22 cellular contexts compared by ENCODE assay signal in the genomic region with DNA sequence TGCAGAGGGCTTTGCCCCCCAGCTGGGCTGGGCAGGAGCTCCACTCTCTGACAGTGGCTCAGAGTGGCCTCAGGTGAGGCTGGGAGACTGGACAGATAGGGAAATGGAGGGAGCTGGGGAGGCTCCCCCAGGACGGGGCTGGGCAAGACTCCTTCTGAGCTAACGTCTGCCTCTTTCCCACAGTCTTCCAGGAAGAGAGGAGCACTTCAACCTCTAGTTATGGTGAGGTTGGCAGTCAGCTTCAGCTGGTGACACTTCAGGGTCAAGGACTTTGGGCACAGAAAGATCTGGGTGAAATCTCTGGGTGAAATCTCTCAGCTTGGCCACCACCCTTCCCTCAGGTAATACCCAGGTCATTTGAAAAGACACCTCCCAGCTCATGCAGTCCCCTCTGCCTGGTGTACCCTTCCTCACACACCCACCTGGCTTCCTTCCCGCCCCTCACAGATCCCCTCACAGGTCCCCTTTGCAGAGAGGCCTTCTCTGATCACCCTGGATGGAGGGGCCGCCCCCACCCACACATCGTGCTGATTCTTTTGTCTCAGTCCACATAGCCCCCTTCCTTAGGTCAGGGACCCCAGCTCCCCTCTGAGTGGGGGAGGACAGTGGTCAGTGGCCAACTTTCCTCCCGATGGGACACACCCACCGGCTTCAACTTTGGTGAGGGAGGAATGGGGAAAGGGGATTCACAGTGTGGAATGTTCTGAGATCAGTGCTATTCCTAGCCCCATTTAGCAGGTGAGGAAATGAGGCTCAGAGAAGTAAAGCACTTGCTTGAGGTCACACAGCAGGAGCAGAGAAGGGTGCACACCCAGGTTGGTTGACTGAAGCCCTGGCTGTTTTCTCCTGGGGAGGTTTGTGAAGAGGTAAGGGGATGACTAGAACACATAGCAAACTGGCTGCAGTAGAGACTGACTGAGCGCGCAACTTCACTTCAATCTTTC. TPM values are rescaled to one million over a fixed set of nuclear protein-coding genes. Genes with fewer than 3 reads are reported as not detected.
DNase-seq lines count a peak whose midpoint lies in the region; ATAC-seq and TF ChIP-seq lines count a peak whose summit lies in the region.
"Had no signal": no experiment of that assay in that cellular context is flagged by ENCODE, and none has a peak within 500 bp of the region (broad histone marks: within the 10 kb centered on the region; RNA-seq: fewer than 3 reads in every experiment).

No MANE protein-coding gene starts in this region.

- no peaks in the 10 kb centered on the region for H3K36me3 Mint-ChIP-seq in endodermal cell (ENCODE audit: low read depth)
- H3K36me3 Mint-ChIP-seq: CD4-positive, CD25-positive, alpha-beta regulatory T cell had no signal

- TF ChIP-seq CTCF in left ventricle myocardium inferior (IDR thresholded peaks at IDR 0.05; ENCODE audit: borderline replicate concordance) (no peak), endodermal cell (conservative IDR thresholded peaks at IDR 0.05) (no peak)

- no peak overlapping the region for H3K27ac Mint-ChIP-seq in endodermal cell
- H3K27ac Mint-ChIP-seq: CD4-positive, CD25-positive, alpha-beta regulatory T cell had no signal

- peaks cover 9% of the 10 kb centered on the region for H3K4me1 Mint-ChIP-seq in endodermal cell
- H3K4me1 Mint-ChIP-seq: CD4-positive, CD25-positive, alpha-beta regulatory T cell had no signal

- H3K27me3 ChIP-seq in left ventricle myocardium inferior (ENCODE audit: low read depth) (no peaks in the 10 kb centered on the region), endodermal cell (ENCODE audit: control insufficient read depth, insufficient read depth, low read length, poor library complexity, severe bottlenecking) (no peaks in the 10 kb centered on the region)
- H3K27me3 ChIP-seq: BE2C had no signal

- WGBS in endodermal cell (ENCODE audit: insufficient coverage in 1 of 2, insufficient read length in 1 of 2), 2 experiments = 66 to 80% methylated on average over 4 to 9 of the region's 9 CpGs

- H3K4me3 Mint-ChIP-seq in endodermal cell = no peak overlapping the region
- H3K4me3 Mint-ChIP-seq: CD4-positive, CD25-positive, alpha-beta regulatory T cell had no signal

- intact Hi-C loops in Right ventricle myocardium superior (cut with DNase I) = no loop called here
- intact Hi-C loops in left ventricle myocardium inferior (cut with micrococcal nuclease) = no loop called here
- intact Hi-C loops in posterior vena cava (cut with DNase I) = no loop called here

- ATAC-seq in Right ventricle myocardium superior (ENCODE audit: poor library complexity) (no peak), GM18870 (IDR thresholded peaks at IDR 0.05; ENCODE audit: unreplicated experiment) (no peak)
- ATAC-seq: PC-3, SK-N-SH treated with all-trans-retinoic acid at 6 μM for 48 hours had no signal

- no peaks in the 10 kb centered on the region for H3K4me1 ChIP-seq in left ventricle myocardium inferior
- peaks cover 5% of the 10 kb centered on the region for H3K4me1 ChIP-seq in endodermal cell (ENCODE audit: control insufficient read depth, insufficient read depth, low read length)
- H3K4me1 ChIP-seq: BE2C had no signal

- H3K27me3 Mint-ChIP-seq in endodermal cell (ENCODE audit: insufficient read depth) = peaks cover 7% of the 10 kb centered on the region

- no peaks in the 10 kb centered on the region for H3K9me3 Mint-ChIP-seq in endodermal cell

- no peak overlapping the region for H3K4me3 ChIP-seq in left ventricle myocardium inferior
- no peak overlapping the region for H3K4me3 ChIP-seq in endodermal cell (ENCODE audit: low read length)

- H3K27ac ChIP-seq in left ventricle myocardium inferior (replicated peaks) (no peak overlapping the region), endodermal cell (ENCODE audit: low read depth, low read length) (peak overlapping the region; percentile 42)

- H3K36me3 ChIP-seq in left ventricle myocardium inferior = no peaks in the 10 kb centered on the region
- no peaks in the 10 kb centered on the region for H3K36me3 ChIP-seq in endodermal cell (ENCODE audit: control insufficient read depth, insufficient read depth, low read length)
- H3K36me3 ChIP-seq: BE2C had no signal

- peak; percentile 17 for DNase-seq in Right ventricle myocardium superior
- no peak for DNase-seq in left ventricle myocardium inferior
- DNase-seq in endodermal cell = no peak
- peak; percentile 49 for DNase-seq in posterior vena cava (ENCODE audit: low spot score)
- DNase-seq in NK-92 (lab: John Stamatoyannopoulos, UW; ENCODE audit: unreplicated experiment) = no peak
- DNase-seq in activated CD8-positive, alpha-beta memory T cell treated with anti-CD3 and anti-CD28 coated beads, Interleukin-2, amount 50 U/mL, for 4 hours = no peak
- DNase-seq: BE2C; CD4-positive, CD25-positive, alpha-beta regulatory T cell; EL; GF-D8; Karpas-422; MV-4-11; NCI-H1105 treated with DMSO at 0.1 percent for 48 hours; NCI-H1694; NCI-H2081; NCI-H2171; NCI-H345; PC-3; RPMI8226; SIG-M5 had no signal

- no peaks in the 10 kb centered on the region for H3K9me3 ChIP-seq in left ventricle myocardium inferior (replicated peaks)
- no peaks in the 10 kb centered on the region for H3K9me3 ChIP-seq in endodermal cell (ENCODE audit: control insufficient read depth, low read length)
- H3K9me3 ChIP-seq: BE2C had no signal

- no peak overlapping the region for H3K9ac ChIP-seq in endodermal cell (ENCODE audit: extremely low read depth, low read length, poor library complexity, severe bottlenecking)

RNA-seq across cellular contexts. Expression of gene NEURL1B, which starts 15.8 kb away (rescaled TPM):
- 28.8 TPM for total RNA-seq in Right ventricle myocardium superior
- total RNA-seq in left ventricle myocardium inferior = 24.0 TPM
- total RNA-seq in endodermal cell = 1 to 10 TPM; 4.9 to 6.3 TPM
- 10.1 TPM for polyA plus RNA-seq in endodermal cell (2013, experiment 1 of 2)
- 11.1 TPM for polyA plus RNA-seq in endodermal cell (2013, experiment 2 of 2)
- total RNA-seq in posterior vena cava = 10 to 100 TPM; 32.9 to 38.6 TPM
- polyA plus RNA-seq: CD4-positive, CD25-positive, alpha-beta regulatory T cell had no signal

Comparison
In these comparisons a context has a peak if more than half of its experiments do, and no peak if none do; other contexts are left out.
1. DNase-seq: peak in Right ventricle myocardium superior (single experiment) and posterior vena cava (single experiment); none in left ventricle myocardium inferior (single experiment), endodermal cell (single experiment), NK-92 (single experiment) and activated CD8-positive, alpha-beta memory T cell treated with anti-CD3 and anti-CD28 coated beads, Interleukin-2, amount 50 U/mL, for 4 hours (single experiment).